Comparison of ENCODE assay signal across 8 cellular contexts in genomic region chr7:157337316-157338149, GRCh38. TPM values are rescaled to one million over a fixed set of nuclear protein-coding genes. Genes with fewer than 3 reads are reported as not detected.
DNase-seq lines count a peak whose midpoint lies in the region; ATAC-seq and TF ChIP-seq lines count a peak whose summit lies in the region.

No MANE protein-coding gene starts in this region.

- no peaks in the 10 kb centered on the region for H3K27me3 ChIP-seq in adipocyte (replicated peaks; ENCODE audit: control insufficient read depth, insufficient read depth, low read length)

- H3K36me3 ChIP-seq in adipocyte (ENCODE audit: control insufficient read depth, insufficient read depth, low read length, severe bottlenecking), result no peaks in the 10 kb centered on the region

- H3K9me3 ChIP-seq in adipocyte (ENCODE audit: control insufficient read depth, low read length), result no peaks in the 10 kb centered on the region

- H3K4me1 ChIP-seq in adipocyte (ENCODE audit: control insufficient read depth, insufficient read depth, low read length), result peaks cover 34% of the 10 kb centered on the region

- peak; percentile 54 for ATAC-seq in GM19035 (IDR thresholded peaks at IDR 0.05; ENCODE audit: unreplicated experiment)
- peak; percentile 53 for ATAC-seq in HG03280 (IDR thresholded peaks at IDR 0.05; ENCODE audit: unreplicated experiment)
- ATAC-seq in SK-N-SH treated with all-trans-retinoic acid at 6 μM for 48 hours, result peak; percentile 62
- ATAC-seq in left ventricle myocardium superior, result peak; percentile 67
- ATAC-seq in sciatic nerve, result peak; percentile 50

- intact Hi-C loops in left ventricle myocardium superior (cut with micrococcal nuclease), result no loop called here
- intact Hi-C loops in sciatic nerve (cut with DNase I), result no loop called here

- H3K9ac ChIP-seq in adipocyte (ENCODE audit: low read length), result peak overlapping the region; percentile 89

- H3K4me3 ChIP-seq in adipocyte (ENCODE audit: low read length), result peak overlapping the region; percentile 90

- DNase-seq in AML-193 (lab: John Stamatoyannopoulos, UW) (peak; percentile 21 to 41), adipocyte (ENCODE audit: low read depth) (peak; percentile 90), left ventricle myocardium superior (peak; percentile 81), sciatic nerve (ENCODE audit: low spot score) (peak; percentile 80), NCI-H2171 (lab: John Stamatoyannopoulos, UW) (no peak)

TF ChIP-seq in SK-N-SH treated with all-trans-retinoic acid at 6 μM for 48 hours, 23 proteins besides CTCF, POLR2A, EP300 and RAD21:
- no peak for TF ChIP-seq OSR1 (CRISPR knock-in tag; IDR thresholded peaks at IDR 0.05)
- TF ChIP-seq ISL1 (CRISPR knock-in tag; IDR thresholded peaks at IDR 0.05), result no peak
- no peak for TF ChIP-seq ZNF565 (CRISPR knock-in tag; conservative IDR thresholded peaks at IDR 0.05; ENCODE audit: low read depth)
- TF ChIP-seq CSDC2 (CRISPR knock-in tag; IDR thresholded peaks at IDR 0.05), result no peak
- TF ChIP-seq PATZ1 (CRISPR knock-in tag; IDR thresholded peaks at IDR 0.05; ENCODE audit: borderline replicate concordance), result no peak
- no peak for TF ChIP-seq BACH2 (CRISPR knock-in tag; IDR thresholded peaks at IDR 0.05; ENCODE audit: borderline replicate concordance)
- TF ChIP-seq PPARA (CRISPR knock-in tag; IDR thresholded peaks at IDR 0.05; ENCODE audit: borderline replicate concordance), result no peak
- no peak for TF ChIP-seq ZFP30 (CRISPR knock-in tag; IDR thresholded peaks at IDR 0.05)
- no peak for TF ChIP-seq ZNF8 (CRISPR knock-in tag; IDR thresholded peaks at IDR 0.05)
- no peak for TF ChIP-seq ZFP3 (CRISPR knock-in tag; IDR thresholded peaks at IDR 0.05)
- no peak for TF ChIP-seq SNAI2 (CRISPR knock-in tag; IDR thresholded peaks at IDR 0.05)
- no peak for TF ChIP-seq POU6F1 (CRISPR knock-in tag; IDR thresholded peaks at IDR 0.05; ENCODE audit: borderline replicate concordance, low read depth)

RNA-seq across cellular contexts. Expression of gene DNAJB6, which starts 0.7 kb away (rescaled TPM):
- total RNA-seq in left ventricle myocardium superior, result 193 TPM
- total RNA-seq in sciatic nerve, result 129 TPM
